ENCODE assay signal across 9 cellular contexts in genomic region chr4:37793562-37793961, GRCh38. TPM values are rescaled to one million over a fixed set of nuclear protein-coding genes. Genes with fewer than 3 reads are reported as not detected.
A peak's percentile ranks its signal among the peaks of the same experiment; 100 is the strongest.
DNase-seq lines count a peak whose midpoint lies in the region; ATAC-seq and TF ChIP-seq lines count a peak whose summit lies in the region.
"Had no signal": no experiment of that assay in that cellular context is flagged by ENCODE, and none has a peak within 500 bp of the region (broad histone marks: within the 10 kb centered on the region; RNA-seq: fewer than 3 reads in every experiment).

No MANE protein-coding gene starts in this region.

- TF ChIP-seq POLR2A in upper lobe of left lung (IDR thresholded peaks at IDR 0.05) = no peak

- TF ChIP-seq EP300 in upper lobe of left lung (IDR thresholded peaks at IDR 0.05) = no peak

- H3K36me3 Mint-ChIP-seq in activated T-helper 17 cell treated with anti-CD3 and anti-CD28 coated beads, Interleukin-2, amount 50 U/mL, for 72 hours (ENCODE audit: low read depth) = no peaks in the 10 kb centered on the region

- no peaks in the 10 kb centered on the region for H3K9me3 Mint-ChIP-seq in activated T-helper 17 cell treated with anti-CD3 and anti-CD28 coated beads, Interleukin-2, amount 50 U/mL, for 72 hours

- H3K4me3 Mint-ChIP-seq in activated T-helper 17 cell treated with anti-CD3 and anti-CD28 coated beads, Interleukin-2, amount 50 U/mL, for 72 hours = no peak overlapping the region

- peak; percentile 34 for DNase-seq in SW480 (ENCODE audit: low spot score)
- DNase-seq in glomerular visceral epithelial cell (ENCODE audit: extremely low spot score) = peak; percentile 21
- DNase-seq in upper lobe of left lung = peak in 1 of 2 donors; percentile 25
- no peak for DNase-seq in NCI-H2171 treated with DMSO at 0.1 percent for 48 hours (lab: John Stamatoyannopoulos, UW)
- DNase-seq in mesenteric fat pad (ENCODE audit: low spot score) = no peak

- H3K27me3 ChIP-seq in upper lobe of left lung = no peaks in the 10 kb centered on the region

- H3K4me3 ChIP-seq in upper lobe of left lung = no peak overlapping the region
- H3K4me3 ChIP-seq: thoracic aorta had no signal

- H3K27ac ChIP-seq in C4-2B (no peak overlapping the region), upper lobe of left lung (no peak overlapping the region)
- H3K27ac ChIP-seq: thoracic aorta had no signal

- no peaks in the 10 kb centered on the region for H3K4me1 ChIP-seq in upper lobe of left lung

- no peaks in the 10 kb centered on the region for H3K9me3 ChIP-seq in upper lobe of left lung
- H3K9me3 ChIP-seq: thoracic aorta had no signal

- H3K4me1 Mint-ChIP-seq in activated T-helper 17 cell treated with anti-CD3 and anti-CD28 coated beads, Interleukin-2, amount 50 U/mL, for 72 hours = no peaks in the 10 kb centered on the region

- H3K36me3 ChIP-seq in upper lobe of left lung = no peaks in the 10 kb centered on the region
- H3K36me3 ChIP-seq: thoracic aorta had no signal

- TF ChIP-seq CTCF in C4-2B (conservative IDR thresholded peaks at IDR 0.05) (peak; percentile 62), upper lobe of left lung (IDR thresholded peaks at IDR 0.05) (peak in 5 of 6 experiments; percentile 18 to 57 (median 30))

- ATAC-seq in GM19328 (IDR thresholded peaks at IDR 0.05; ENCODE audit: unreplicated experiment) (peak; percentile 60), upper lobe of left lung (ENCODE audit: low FRiP score in 2 of 2) (peak in 1 of 2 donors; percentile 57)
- ATAC-seq in activated T-helper 17 cell treated with anti-CD3 and anti-CD28 coated beads, Interleukin-2, amount 50 U/mL, for 72 hours (replicated peaks) = no peak

- no peak overlapping the region for H3K27ac Mint-ChIP-seq in activated T-helper 17 cell treated with anti-CD3 and anti-CD28 coated beads, Interleukin-2, amount 50 U/mL, for 72 hours

- H3K27me3 Mint-ChIP-seq in activated T-helper 17 cell treated with anti-CD3 and anti-CD28 coated beads, Interleukin-2, amount 50 U/mL, for 72 hours = peaks cover 9% of the 10 kb centered on the region

RNA-seq across cellular contexts. Expression of gene PGM2, which starts 32.9 kb away (rescaled TPM):
- total RNA-seq in upper lobe of left lung = 10 to 100 TPM; 11.1 to 30.6 (median 14.1) TPM
- 20.6 TPM for total RNA-seq in mesenteric fat pad
- total RNA-seq in activated T-helper 17 cell treated with anti-CD3 and anti-CD28 coated beads, Interleukin-2, amount 50 U/mL, for 72 hours = 10 to 100 TPM; 42.2 to 67.0 TPM

Comparison
In these comparisons a context has a peak if more than half of its experiments do, and no peak if none do; other contexts are left out.
1. DNase-seq: peak in SW480 (single experiment) and glomerular visceral epithelial cell (single experiment); none in NCI-H2171 treated with DMSO at 0.1 percent for 48 hours (single experiment) and mesenteric fat pad (single experiment).